In genomic region chr3:105322570-105323273, GRCh38 we compare ENCODE assay signal across 11 cellular contexts. TPM values are rescaled to one million over a fixed set of nuclear protein-coding genes. Genes with fewer than 3 reads are reported as not detected.
DNase-seq lines count a peak whose midpoint lies in the region; ATAC-seq and TF ChIP-seq lines count a peak whose summit lies in the region.
"Had no signal": no experiment of that assay in that cellular context is flagged by ENCODE, and none has a peak within 500 bp of the region (broad histone marks: within the 10 kb centered on the region; RNA-seq: fewer than 3 reads in every experiment).

No MANE protein-coding gene starts in this region.

- H3K27ac Mint-ChIP-seq in CD8-positive, alpha-beta T cell = no peak overlapping the region
- no peak overlapping the region for H3K27ac Mint-ChIP-seq in naive thymus-derived CD4-positive, alpha-beta T cell

- DNase-seq in iris pigment epithelial cell (ENCODE audit: low read depth) = peak; percentile 40
- DNase-seq in NCI-H2196 (lab: John Stamatoyannopoulos, UW; ENCODE audit: unreplicated experiment) = no peak
- no peak for DNase-seq in CD8-positive, alpha-beta T cell
- DNase-seq in Right ventricle myocardium superior = no peak
- no peak for DNase-seq in naive thymus-derived CD4-positive, alpha-beta T cell
- DNase-seq: activated CD4-positive, alpha-beta T cell treated with anti-CD3 and anti-CD28 coated beads for 1 hour; anterior cingulate cortex; Karpas-422 had no signal

- H3K4me3 ChIP-seq in CD8-positive, alpha-beta T cell (ENCODE audit: low read depth, low read length) = no peak overlapping the region
- H3K4me3 ChIP-seq in naive thymus-derived CD4-positive, alpha-beta T cell (ENCODE audit: low read length) = no peak overlapping the region

- intact Hi-C loops in CD8-positive, alpha-beta T cell (cut with DNase I, micrococcal nuclease) = no loop called here
- intact Hi-C loops in Right ventricle myocardium superior (cut with DNase I) = no loop called here
- intact Hi-C loops in naive thymus-derived CD4-positive, alpha-beta T cell (cut with micrococcal nuclease) = no loop called here

- H3K4me3 Mint-ChIP-seq in CD8-positive, alpha-beta T cell = no peak overlapping the region
- H3K4me3 Mint-ChIP-seq in naive thymus-derived CD4-positive, alpha-beta T cell = no peak overlapping the region

- no peaks in the 10 kb centered on the region for H3K36me3 ChIP-seq in CD8-positive, alpha-beta T cell (ENCODE audit: insufficient read depth, low read length)
- H3K36me3 ChIP-seq in naive thymus-derived CD4-positive, alpha-beta T cell (ENCODE audit: control insufficient read depth in 2 of 3, insufficient read depth in 3 of 3, low read length in 3 of 3) = no peaks in the 10 kb centered on the region

- no peaks in the 10 kb centered on the region for H3K36me3 Mint-ChIP-seq in CD8-positive, alpha-beta T cell
- H3K36me3 Mint-ChIP-seq in naive thymus-derived CD4-positive, alpha-beta T cell = no peaks in the 10 kb centered on the region

- H3K9me3 Mint-ChIP-seq in CD8-positive, alpha-beta T cell = no peaks in the 10 kb centered on the region
- no peaks in the 10 kb centered on the region for H3K9me3 Mint-ChIP-seq in naive thymus-derived CD4-positive, alpha-beta T cell

- no peak for TF ChIP-seq CTCF in CD8-positive, alpha-beta T cell (IDR thresholded peaks at IDR 0.05)

- no peaks in the 10 kb centered on the region for H3K9me3 ChIP-seq in CD8-positive, alpha-beta T cell (ENCODE audit: low read length)
- H3K9me3 ChIP-seq in naive thymus-derived CD4-positive, alpha-beta T cell (ENCODE audit: control insufficient read depth in 2 of 3, low read length in 3 of 3) = no peaks in the 10 kb centered on the region

- H3K27ac ChIP-seq in CD8-positive, alpha-beta T cell (ENCODE audit: low read depth, low read length) = no peak overlapping the region
- H3K27ac ChIP-seq in naive thymus-derived CD4-positive, alpha-beta T cell (ENCODE audit: low read depth, low read length) = no peak overlapping the region

- no peaks in the 10 kb centered on the region for H3K4me1 Mint-ChIP-seq in CD8-positive, alpha-beta T cell (ENCODE audit: low read depth)
- H3K4me1 Mint-ChIP-seq in naive thymus-derived CD4-positive, alpha-beta T cell = peaks cover 0 to 1% (median 0%) of the 10 kb centered on the region in 7 donors

- H3K4me1 ChIP-seq in CD8-positive, alpha-beta T cell (ENCODE audit: insufficient read depth, low read length) = no peaks in the 10 kb centered on the region
- H3K4me1 ChIP-seq in naive thymus-derived CD4-positive, alpha-beta T cell (ENCODE audit: control insufficient read depth in 2 of 2, insufficient read depth in 2 of 2, low read length in 2 of 2) = no peaks in the 10 kb centered on the region

- no peaks in the 10 kb centered on the region for H3K27me3 ChIP-seq in CD8-positive, alpha-beta T cell (ENCODE audit: insufficient read depth, low read length)
- peaks cover 0 to 5% of the 10 kb centered on the region in 2 donors for H3K27me3 ChIP-seq in naive thymus-derived CD4-positive, alpha-beta T cell (ENCODE audit: control insufficient read depth in 2 of 2, insufficient read depth in 2 of 2, low read length in 2 of 2)

- CTCF ChIA-PET in CD8-positive, alpha-beta T cell (lab: Charles Lee) = no interaction called here
- CTCF ChIA-PET in naive thymus-derived CD4-positive, alpha-beta T cell (lab: Charles Lee) = no interaction called here

- no peaks in the 10 kb centered on the region for H3K27me3 Mint-ChIP-seq in CD8-positive, alpha-beta T cell (ENCODE audit: low read depth)
- peaks cover 1 to 8% (median 6%) of the 10 kb centered on the region in 5 donors for H3K27me3 Mint-ChIP-seq in naive thymus-derived CD4-positive, alpha-beta T cell

- POLR2A ChIA-PET in CD8-positive, alpha-beta T cell (lab: Charles Lee) = no interaction called here
- POLR2A ChIA-PET in naive thymus-derived CD4-positive, alpha-beta T cell (lab: Charles Lee) = no interaction called here

- ATAC-seq in GM19025 (IDR thresholded peaks at IDR 0.05; ENCODE audit: low read depth, unreplicated experiment) (peak; percentile 98), GM21723 (IDR thresholded peaks at IDR 0.05; ENCODE audit: unreplicated experiment) (peak; percentile 98), HG03280 (IDR thresholded peaks at IDR 0.05; ENCODE audit: unreplicated experiment) (peak; percentile 87), Right ventricle myocardium superior (ENCODE audit: poor library complexity) (no peak)
- ATAC-seq in CD8-positive, alpha-beta T cell = no peak
- no peak for ATAC-seq in naive thymus-derived CD4-positive, alpha-beta T cell

RNA-seq across cellular contexts. Expression of gene ALCAM, which starts 44.0 kb away (rescaled TPM):
- 1 to 10 TPM; 2.9 TPM for total RNA-seq in CD8-positive, alpha-beta T cell
- 3.5 TPM for total RNA-seq in Right ventricle myocardium superior
- total RNA-seq in naive thymus-derived CD4-positive, alpha-beta T cell = 10 to 100 TPM in 1 of 5 experiments, 1 to 10 TPM in 4; 3.4 to 10.3 (median 4.4) TPM
- 1 to 10 TPM in 1 of 2 donors, under 1 TPM in 1; 0.94 to 1.2 TPM for polyA plus RNA-seq in naive thymus-derived CD4-positive, alpha-beta T cell

Comparison
In these comparisons a context has a peak if more than half of its experiments do, and no peak if none do; other contexts are left out.
1. ATAC-seq: peak in GM19025 (single experiment), GM21723 (single experiment) and HG03280 (single experiment); none in CD8-positive, alpha-beta T cell (single experiment), Right ventricle myocardium superior (single experiment) and naive thymus-derived CD4-positive, alpha-beta T cell (single experiment).